In the genomic region with DNA sequence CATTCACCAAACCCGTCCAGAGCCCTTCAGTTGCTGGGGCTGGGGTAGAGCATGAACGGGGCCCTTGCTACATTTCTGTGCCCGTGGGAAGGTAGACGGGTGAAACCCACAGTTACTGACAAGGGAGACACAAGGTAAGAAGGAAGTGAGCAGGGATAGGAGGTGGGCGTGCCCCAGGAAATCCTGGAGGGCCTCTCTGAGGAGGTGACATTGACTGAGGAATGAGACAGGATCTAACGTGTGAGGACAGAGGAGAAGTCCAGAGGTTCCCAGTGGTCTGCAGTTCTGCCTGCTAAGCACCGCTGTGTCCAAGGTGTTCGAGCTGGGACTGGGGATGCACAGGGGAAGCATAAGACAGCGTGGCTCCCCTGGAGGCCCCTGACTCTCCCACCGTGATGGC, we compare ENCODE assay signal across 27 cellular contexts.
"Had no signal": no experiment of that assay in that cellular context is flagged by ENCODE, and none has a peak within 500 bp of the region (broad histone marks: within the 10 kb centered on the region; RNA-seq: fewer than 3 reads in every experiment).

No MANE protein-coding gene starts in this region.

- H3K4me3 Mint-ChIP-seq: immature natural killer cell; mesothelial cell of epicardium; naive B cell; nephron; stimulated activated effector memory CD8-positive, alpha-beta T cell treated with anti-CD3 and anti-CD28 coated beads, Interleukin-12 subunit alpha, Interleukin-12 subunit beta, amount 100 ng/mL, for 72 hours; stimulated activated naive CD8-positive, alpha-beta T cell treated with anti-CD3 and anti-CD28 coated beads, Interleukin-15, Interleukin-2, amounts not matched to agents 100 ng/mL and 50 ng/mL, for 24 hours had no signal

- H3K27me3 Mint-ChIP-seq: naive B cell; stimulated activated naive CD8-positive, alpha-beta T cell treated with anti-CD3 and anti-CD28 coated beads, Interleukin-15, Interleukin-2, amounts not matched to agents 100 ng/mL and 50 ng/mL, for 24 hours had no signal

- H3K36me3 Mint-ChIP-seq: immature natural killer cell; mesothelial cell of epicardium; naive B cell; stimulated activated effector memory CD8-positive, alpha-beta T cell treated with anti-CD3 and anti-CD28 coated beads, Interleukin-12 subunit alpha, Interleukin-12 subunit beta, amount 100 ng/mL, for 72 hours had no signal

- H3K4me1 ChIP-seq: pancreas, prostate gland, sigmoid colon, spleen, tibial artery, uterus had no signal

- ATAC-seq: pancreas; right cardiac atrium; stimulated activated effector memory CD8-positive, alpha-beta T cell treated with anti-CD3 and anti-CD28 coated beads, Interleukin-12 subunit alpha, Interleukin-12 subunit beta, amount 100 ng/mL, for 72 hours had no signal

- H3K27ac Mint-ChIP-seq: immature natural killer cell; mesothelial cell of epicardium; naive B cell; nephron; stimulated activated effector memory CD8-positive, alpha-beta T cell treated with anti-CD3 and anti-CD28 coated beads, Interleukin-12 subunit alpha, Interleukin-12 subunit beta, amount 100 ng/mL, for 72 hours; stimulated activated naive CD8-positive, alpha-beta T cell treated with anti-CD3 and anti-CD28 coated beads, Interleukin-15, Interleukin-2, amounts not matched to agents 100 ng/mL and 50 ng/mL, for 24 hours had no signal

- H3K4me1 Mint-ChIP-seq: immature natural killer cell; stimulated activated effector memory CD8-positive, alpha-beta T cell treated with anti-CD3 and anti-CD28 coated beads, Interleukin-12 subunit alpha, Interleukin-12 subunit beta, amount 100 ng/mL, for 72 hours had no signal

- DNase-seq: hippocampal formation; immature natural killer cell; kidney; left ventricle myocardium inferior; mesendoderm; naive B cell; nucleus accumbens; pancreas; retina; right cardiac atrium; sigmoid colon; small intestine; spleen; stimulated activated CD4-positive, alpha-beta T cell treated with anti-CD3 and anti-CD28 coated beads, Interleukin-4, amount 100 ng/mL, for 24 hours; stimulated activated naive CD4-positive, alpha-beta T cell; tibial artery; trophoblast cell; uterus had no signal

- FAIRE-seq: islet of Langerhans, kidney, pancreas, small intestine had no signal

- H3K9me3 Mint-ChIP-seq: mesothelial cell of epicardium; nephron; stimulated activated naive CD8-positive, alpha-beta T cell treated with anti-CD3 and anti-CD28 coated beads, Interleukin-15, Interleukin-2, amounts not matched to agents 100 ng/mL and 50 ng/mL, for 24 hours had no signal

- H3K4me3 ChIP-seq: left ventricle myocardium inferior, lung, pancreas, prostate gland, sigmoid colon, spleen, suprapubic skin, thoracic aorta, tibial artery, uterus had no signal

- H3K9me3 ChIP-seq: left ventricle myocardium inferior, pancreas, prostate gland, sigmoid colon, suprapubic skin, thoracic aorta, tibial artery, uterus had no signal

- H3K27ac ChIP-seq: left ventricle myocardium inferior, pancreas, prostate gland, sigmoid colon, spleen, suprapubic skin, thoracic aorta, tibial artery, uterus had no signal

- H3K27me3 ChIP-seq: pancreas, spleen, uterus had no signal

- H3K36me3 ChIP-seq: left ventricle myocardium inferior, pancreas, prostate gland, sigmoid colon, spleen, suprapubic skin, thoracic aorta, tibial artery, uterus had no signal
